1 cellular context compared by ENCODE assay signal in genomic region chr7:55191926-55192692, GRCh38.
TF ChIP-seq lines count a peak whose summit lies in the region.

No MANE protein-coding gene starts in this region.

TF ChIP-seq in H1, 55 proteins besides CTCF, POLR2A, EP300 and RAD21 (continued from another document):
- TF ChIP-seq ASH2L (IDR thresholded peaks at IDR 0.05; ENCODE audit: low read length) (no peak), SAP30 (IDR thresholded peaks at IDR 0.05; ENCODE audit: insufficient read depth, insufficient replicate concordance, low read length) (no peak)
